In the genomic region with DNA sequence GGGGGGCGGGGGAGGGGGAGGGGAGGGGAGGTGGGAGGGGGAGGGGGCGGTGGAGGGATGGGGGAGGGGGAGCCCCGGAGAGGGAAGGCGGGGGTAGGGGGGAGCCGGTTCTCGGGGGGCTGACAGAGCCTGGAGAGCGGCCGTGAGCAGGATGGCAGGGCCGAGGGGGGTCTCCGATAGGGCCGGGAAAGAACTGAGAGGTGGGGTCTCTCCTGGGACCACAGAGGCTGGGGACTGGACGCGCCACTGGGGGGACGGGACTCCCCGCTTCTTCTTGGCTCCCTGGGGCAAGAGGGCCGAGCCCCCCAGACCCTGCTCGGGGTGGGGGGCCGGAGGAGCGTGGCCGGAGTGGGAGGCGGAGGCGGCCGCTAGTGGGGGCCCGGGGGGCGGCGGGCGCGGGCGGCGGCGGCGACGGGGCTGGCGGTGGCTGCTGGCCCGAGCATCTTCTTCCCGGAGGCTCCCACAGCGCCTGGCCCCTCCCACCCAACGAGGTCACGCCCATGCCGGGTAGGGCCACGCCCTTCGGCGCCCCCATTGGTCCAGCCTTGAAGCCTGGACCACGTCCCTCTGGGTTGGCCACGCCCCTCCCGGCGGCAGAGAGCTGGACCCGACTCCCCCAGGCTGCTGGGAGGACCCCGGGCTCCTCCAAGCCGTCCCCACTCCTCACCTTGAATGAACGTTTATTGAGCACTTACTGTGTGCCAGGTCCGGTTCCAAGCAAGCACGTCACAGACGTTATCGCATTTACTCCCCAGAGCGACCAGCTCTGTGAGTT, we compare ENCODE assay signal across 9 cellular contexts. TPM values are rescaled to one million over a fixed set of nuclear protein-coding genes. Genes with fewer than 3 reads are reported as not detected.
A peak's percentile ranks its signal among the peaks of the same experiment; 100 is the strongest.
DNase-seq lines count a peak whose midpoint lies in the region; ATAC-seq and TF ChIP-seq lines count a peak whose summit lies in the region.
"Had no signal": no experiment of that assay in that cellular context is flagged by ENCODE, and none has a peak within 500 bp of the region (broad histone marks: within the 10 kb centered on the region; RNA-seq: fewer than 3 reads in every experiment).

A gene with protein sequence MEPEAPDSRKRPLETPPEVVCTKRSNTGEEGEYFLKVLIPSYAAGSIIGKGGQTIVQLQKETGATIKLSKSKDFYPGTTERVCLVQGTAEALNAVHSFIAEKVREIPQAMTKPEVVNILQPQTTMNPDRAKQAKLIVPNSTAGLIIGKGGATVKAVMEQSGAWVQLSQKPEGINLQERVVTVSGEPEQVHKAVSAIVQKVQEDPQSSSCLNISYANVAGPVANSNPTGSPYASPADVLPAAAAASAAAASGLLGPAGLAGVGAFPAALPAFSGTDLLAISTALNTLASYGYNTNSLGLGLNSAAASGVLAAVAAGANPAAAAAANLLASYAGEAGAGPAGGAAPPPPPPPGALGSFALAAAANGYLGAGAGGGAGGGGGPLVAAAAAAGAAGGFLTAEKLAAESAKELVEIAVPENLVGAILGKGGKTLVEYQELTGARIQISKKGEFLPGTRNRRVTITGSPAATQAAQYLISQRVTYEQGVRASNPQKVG (minus strand): TSS at position 302 of the 775 bp plus-strand sequence. CDS start 514 bp downstream, outside the sequence.

- H3K36me3 ChIP-seq in DND-41 (ENCODE audit: insufficient read depth, low read length), result no peaks in the 10 kb centered on the region
- H3K36me3 ChIP-seq in esophagus (ENCODE audit: control insufficient read depth in 2 of 2, insufficient read depth in 2 of 2, low read length in 1 of 2), result no peaks in the 10 kb centered on the region
- H3K36me3 ChIP-seq in suprapubic skin, result no peaks in the 10 kb centered on the region

- peaks cover 19% of the 10 kb centered on the region for H3K4me1 Mint-ChIP-seq in activated B cell treated with CpG ODN at 0.5 μM for 24 hours

- no peaks in the 10 kb centered on the region for H3K4me1 ChIP-seq in DND-41 (ENCODE audit: insufficient read depth, low read length)
- peaks cover 0 to 2% of the 10 kb centered on the region in 2 donors for H3K4me1 ChIP-seq in esophagus (ENCODE audit: control insufficient read depth in 2 of 2, insufficient read depth in 2 of 2, low read length in 1 of 2)
- H3K4me1 ChIP-seq in suprapubic skin, result peaks cover 21% of the 10 kb centered on the region

- intact Hi-C loops in activated B cell treated with CpG ODN at 0.5 μM for 24 hours (cut with micrococcal nuclease), result no loop called here

- peaks cover 5% of the 10 kb centered on the region; the same call in 1 of the 2 replicates for H4K20me1 ChIP-seq in DND-41 (ENCODE audit: insufficient read depth, low read length)

- H3K36me3 Mint-ChIP-seq in activated B cell treated with CpG ODN at 0.5 μM for 24 hours (ENCODE audit: low read depth), result no peaks in the 10 kb centered on the region

- H3K4me3 ChIP-seq in DND-41 (ENCODE audit: low read depth in 1 of 2, low read length in 2 of 2), result no peak within 1 kb of the TSS
- H3K4me3 ChIP-seq in esophagus (ENCODE audit: low read depth in 1 of 2, low read length in 2 of 2), result peak within 1 kb of the TSS; percentile 12 to 26
- peak within 1 kb of the TSS; percentile 37 for H3K4me3 ChIP-seq in suprapubic skin

- H3K9me3 Mint-ChIP-seq in activated B cell treated with CpG ODN at 0.5 μM for 24 hours, result no peaks in the 10 kb centered on the region

- no peak for ATAC-seq in DND-41 (ENCODE audit: insufficient read depth, low read depth)
- peak; percentile 49 for ATAC-seq in activated B cell treated with CpG ODN at 0.5 μM for 24 hours (ENCODE audit: low read depth)
- ATAC-seq in HG03097 (IDR thresholded peaks at IDR 0.05; ENCODE audit: low FRiP score, unreplicated experiment), result no peak

- TF ChIP-seq POLR2A in suprapubic skin (IDR thresholded peaks at IDR 0.05), result no peak

- H3K9me3 ChIP-seq in DND-41 (ENCODE audit: insufficient read depth, low read length, severe bottlenecking) (no peaks in the 10 kb centered on the region), esophagus (ENCODE audit: control insufficient read depth in 2 of 2, insufficient read depth in 1 of 2, low read depth in 1 of 2, low read length in 1 of 2) (peaks cover 0 to 4% of the 10 kb centered on the region in 2 donors), suprapubic skin (no peaks in the 10 kb centered on the region)

- no peak within 1 kb of the TSS for H2AFZ ChIP-seq in DND-41 (ENCODE audit: low read depth, low read length)

- WGBS in esophagus, 2 donors, result 7 to 13% methylated on average over 18 to 55 of the region's 56 CpGs
- WGBS in suprapubic skin, result 14% methylated on average over 15 of the region's 56 CpGs

- POLR2A ChIA-PET in activated B cell treated with CpG ODN at 0.5 μM for 24 hours (lab: Charles Lee), result no interaction called here

- no peak within 1 kb of the TSS for H3K27ac Mint-ChIP-seq in activated B cell treated with CpG ODN at 0.5 μM for 24 hours

- H3K27ac ChIP-seq in DND-41 (ENCODE audit: low read length) (no peak within 1 kb of the TSS), esophagus (ENCODE audit: low read depth in 2 of 2, low read length in 1 of 2) (no peak within 1 kb of the TSS), suprapubic skin (no peak within 1 kb of the TSS)
- H3K27ac ChIP-seq: KMS-11 had no signal

- no peaks in the 10 kb centered on the region for H3K79me2 ChIP-seq in DND-41 (ENCODE audit: insufficient read depth, low read length)

- H3K27me3 ChIP-seq in DND-41 (ENCODE audit: insufficient read depth, low read length, poor library complexity) (peaks cover 13% of the 10 kb centered on the region), esophagus (ENCODE audit: control insufficient read depth in 1 of 2, insufficient read depth in 2 of 2, low read length in 2 of 2) (peaks cover 0 to 13% of the 10 kb centered on the region in 2 donors), suprapubic skin (peaks cover 69% of the 10 kb centered on the region)

- CTCF ChIA-PET in activated B cell treated with CpG ODN at 0.5 μM for 24 hours (lab: Charles Lee), result no interaction called here

- no peak within 1 kb of the TSS for H3K4me2 ChIP-seq in DND-41 (ENCODE audit: insufficient read depth, low read length)
- H3K4me2 ChIP-seq: KMS-11 had no signal

- TF ChIP-seq EP300 in suprapubic skin (IDR thresholded peaks at IDR 0.05), result no peak

- DNase-seq in DND-41 (peak; percentile 19), NCI-H1436 (lab: John Stamatoyannopoulos, UW) (peak; percentile 82), activated B cell treated with CpG ODN at 0.5 μM for 24 hours (no peak), midbrain (lab: John Stamatoyannopoulos, UW) (peak; percentile 78), suprapubic skin (ENCODE audit: low spot score in 2 of 2) (no peak), GF-D8 (lab: John Stamatoyannopoulos, UW) (no peak)

- no peak for TF ChIP-seq CTCF in DND-41 (IDR thresholded peaks at IDR 0.05; ENCODE audit: borderline replicate concordance, extremely low read depth, low read length, poor library complexity, severe bottlenecking)
- no peak for TF ChIP-seq CTCF in activated B cell treated with CpG ODN at 0.5 μM for 24 hours (IDR thresholded peaks at IDR 0.05)
- no peak for TF ChIP-seq CTCF in suprapubic skin (IDR thresholded peaks at IDR 0.05)

- H3K9ac ChIP-seq in DND-41 (ENCODE audit: low read depth, low read length), result no peak within 1 kb of the TSS
- H3K9ac ChIP-seq: KMS-11 had no signal

- H3K27me3 Mint-ChIP-seq in activated B cell treated with CpG ODN at 0.5 μM for 24 hours, result peaks cover 69% of the 10 kb centered on the region

- peak within 1 kb of the TSS; percentile 49 for H3K4me3 Mint-ChIP-seq in activated B cell treated with CpG ODN at 0.5 μM for 24 hours

RNA-seq across cellular contexts. Expression of the gene that starts here (rescaled TPM):
- total RNA-seq in activated B cell treated with CpG ODN at 0.5 μM for 24 hours (not detected in 2 replicates), suprapubic skin (under 1 TPM; 0.21 to 0.97 (median 0.55) TPM)
- polyA plus RNA-seq in esophagus, result 1 to 10 TPM in 1 of 2 donors, under 1 TPM in 1; 0.31 to 1.0 TPM

Comparison
In these comparisons a context has a peak if more than half of its experiments do, and no peak if none do; other contexts are left out.
1. Peak in ATAC-seq in activated B cell treated with CpG ODN at 0.5 μM for 24 hours; RNA of the gene not detected or under 1 TPM.
2. DNase-seq: peak in DND-41 (single experiment), NCI-H1436 (single experiment) and midbrain (single experiment); none in activated B cell treated with CpG ODN at 0.5 μM for 24 hours (single experiment), suprapubic skin (0 of 2) and GF-D8 (single experiment).
3. H3K4me3 ChIP-seq: peak in esophagus (2 of 2) and suprapubic skin (single experiment); none in DND-41 (0 of 2).